5 cellular contexts compared by ENCODE assay signal in genomic region chr1:242839101-242839500, GRCh38.
"Had no signal": no experiment of that assay in that cellular context is flagged by ENCODE, and none has a peak within 500 bp of the region (broad histone marks: within the 10 kb centered on the region; RNA-seq: fewer than 3 reads in every experiment).

No MANE protein-coding gene starts in this region.

- ATAC-seq: HepG2, K562 had no signal

- H3K4me3 ChIP-seq: K562 had no signal

- FAIRE-seq: HepG2, HTR-8/SVneo, K562 had no signal

- H3K27ac ChIP-seq: HL-60 had no signal

- DNase-seq: IMR-90 had no signal
